Comparison of ENCODE assay signal across 8 cellular contexts in the genomic region with DNA sequence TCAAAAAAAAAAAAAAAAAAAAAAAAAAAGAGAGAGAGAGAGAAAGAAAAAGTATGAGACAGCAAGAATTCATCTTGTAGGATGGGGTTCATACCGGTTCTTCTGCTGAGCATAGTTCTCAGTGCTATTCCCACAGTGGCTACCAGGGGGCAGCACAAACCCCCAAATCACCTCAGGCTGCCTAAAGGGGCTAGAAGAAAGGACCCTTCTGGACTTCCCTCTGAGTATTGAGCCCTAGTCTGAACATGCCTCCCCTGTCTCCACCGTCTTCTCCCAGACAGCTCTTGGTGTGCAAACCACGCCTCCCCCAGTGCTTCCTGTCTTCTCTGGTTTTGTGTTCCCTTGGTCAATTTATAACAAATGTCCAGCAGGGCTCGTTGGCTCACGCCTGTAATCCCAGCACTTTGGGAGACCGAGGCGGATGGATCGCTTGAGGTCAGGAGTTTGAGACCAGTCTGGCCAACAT.
DNase-seq lines count a peak whose midpoint lies in the region; ATAC-seq and TF ChIP-seq lines count a peak whose summit lies in the region.

No MANE protein-coding gene starts in this region.

- TF ChIP-seq CTCF in GM10266 (IDR thresholded peaks at IDR 0.05; ENCODE audit: control insufficient read depth, insufficient read depth, low read depth, missing control alignments), result peak; percentile 90
- TF ChIP-seq CTCF in LNCAP (IDR thresholded peaks at IDR 0.05), result peak; percentile 87
- TF ChIP-seq CTCF in RWPE2 (IDR thresholded peaks at IDR 0.05; ENCODE audit: poor library complexity, severe bottlenecking), result peak; percentile 85
- peak; percentile 70 for TF ChIP-seq CTCF in parathyroid adenoma (IDR thresholded peaks at IDR 0.05)

- H3K4me1 ChIP-seq in RWPE2 (ENCODE audit: insufficient read depth, poor library complexity, severe bottlenecking) (peaks cover 11% of the 10 kb centered on the region), parathyroid adenoma (peaks cover 12% of the 10 kb centered on the region)

- H3K9me3 ChIP-seq in RWPE2 (ENCODE audit: severe bottlenecking), result no peaks in the 10 kb centered on the region
- no peaks in the 10 kb centered on the region for H3K9me3 ChIP-seq in parathyroid adenoma (ENCODE audit: control insufficient read depth, low read length)

- no peak overlapping the region for H3K4me2 ChIP-seq in parathyroid adenoma (ENCODE audit: low read length)

- DNase-seq in GM10266 (ENCODE audit: extremely low spot score) (peak; percentile 66), RWPE2 (ENCODE audit: low spot score) (no peak), foreskin melanocyte (peak; percentile 59)
- peak; percentile 45 for DNase-seq in activated T-helper 9 cell treated with anti-CD3 and anti-CD28 coated beads, Interleukin-2, amount 50 U/mL, for 16 hours (ENCODE audit: low read depth)

- H3K27me3 ChIP-seq in RWPE2 (ENCODE audit: insufficient read depth, poor library complexity, severe bottlenecking) (no peaks in the 10 kb centered on the region), parathyroid adenoma (ENCODE audit: control insufficient read depth, insufficient read depth, low read length) (peaks cover 4% of the 10 kb centered on the region)

- H3K79me2 ChIP-seq in parathyroid adenoma, result no peaks in the 10 kb centered on the region

- no peak overlapping the region for H3K4me3 ChIP-seq in RWPE2 (ENCODE audit: severe bottlenecking)
- no peak overlapping the region for H3K4me3 ChIP-seq in parathyroid adenoma (ENCODE audit: low read depth, low read length)

- no peak for TF ChIP-seq POLR2A in GM18505 (IDR thresholded peaks at IDR 0.05; ENCODE audit: borderline replicate concordance, extremely low read depth, insufficient read depth, insufficient read length)

- H3K36me3 ChIP-seq in RWPE2 (ENCODE audit: low read depth) (no peaks in the 10 kb centered on the region), parathyroid adenoma (ENCODE audit: control insufficient read depth, insufficient read depth, low read length) (no peaks in the 10 kb centered on the region)

- H3K27ac ChIP-seq in RWPE2 (ENCODE audit: poor library complexity, severe bottlenecking) (peak overlapping the region; percentile 2), parathyroid adenoma (no peak overlapping the region)

- no peak overlapping the region for H2AFZ ChIP-seq in parathyroid adenoma

- no peak overlapping the region for H3K9ac ChIP-seq in parathyroid adenoma

- ATAC-seq in RWPE2 (ENCODE audit: low read depth) (peak; percentile 32; the same call in 2 of the 3 replicates), GM18505 (IDR thresholded peaks at IDR 0.05; ENCODE audit: unreplicated experiment) (no peak), GM21576 (IDR thresholded peaks at IDR 0.05; ENCODE audit: unreplicated experiment) (no peak)
